ENCODE assay signal across 8 cellular contexts in genomic region chr2:38274286-38275276, GRCh38.
DNase-seq lines count a peak whose midpoint lies in the region; ATAC-seq and TF ChIP-seq lines count a peak whose summit lies in the region.

No MANE protein-coding gene starts in this region.

- H3K4me3 ChIP-seq in right atrium auricular region: no peak overlapping the region

- H3K27me3 Mint-ChIP-seq in activated naive CD8-positive, alpha-beta T cell treated with anti-CD3 and anti-CD28 coated beads for 36 hours: no peaks in the 10 kb centered on the region

- peak; percentile 47 for DNase-seq in DMS153 treated with DMSO at 0.1 percent for 48 hours (lab: John Stamatoyannopoulos, UW; ENCODE audit: unreplicated experiment)
- peak; percentile 71 for DNase-seq in NCI-H526 treated with DMSO at 0.1 percent for 48 hours (lab: John Stamatoyannopoulos, UW)
- peak; percentile 6 for DNase-seq in activated naive CD8-positive, alpha-beta T cell treated with anti-CD3 and anti-CD28 coated beads for 36 hours
- no peak for DNase-seq in right atrium auricular region (ENCODE audit: low spot score)
- DNase-seq in sciatic nerve (ENCODE audit: low spot score): no peak

- no peaks in the 10 kb centered on the region for H3K9me3 Mint-ChIP-seq in activated naive CD8-positive, alpha-beta T cell treated with anti-CD3 and anti-CD28 coated beads for 36 hours

- peak; percentile 58 for ATAC-seq in HG03354 (IDR thresholded peaks at IDR 0.05; ENCODE audit: poor library complexity, severe bottlenecking, unreplicated experiment)
- ATAC-seq in sciatic nerve: peak; percentile 93
- ATAC-seq in HG02678 (IDR thresholded peaks at IDR 0.05; ENCODE audit: unreplicated experiment): no peak
- ATAC-seq in HG03565 (IDR thresholded peaks at IDR 0.05; ENCODE audit: unreplicated experiment): no peak

- no peak overlapping the region for H3K27ac ChIP-seq in right atrium auricular region

- no peak overlapping the region for H3K4me3 Mint-ChIP-seq in activated naive CD8-positive, alpha-beta T cell treated with anti-CD3 and anti-CD28 coated beads for 36 hours

- TF ChIP-seq CTCF in right atrium auricular region (IDR thresholded peaks at IDR 0.05): peak; percentile 37 to 68

- H3K27me3 ChIP-seq in right atrium auricular region: no peaks in the 10 kb centered on the region

- H3K36me3 Mint-ChIP-seq in activated naive CD8-positive, alpha-beta T cell treated with anti-CD3 and anti-CD28 coated beads for 36 hours: no peaks in the 10 kb centered on the region

- H3K9me3 ChIP-seq in right atrium auricular region: no peaks in the 10 kb centered on the region

- H3K27ac Mint-ChIP-seq in activated naive CD8-positive, alpha-beta T cell treated with anti-CD3 and anti-CD28 coated beads for 36 hours: no peak overlapping the region

- no peaks in the 10 kb centered on the region for H3K4me1 ChIP-seq in right atrium auricular region

- H3K36me3 ChIP-seq in right atrium auricular region: no peaks in the 10 kb centered on the region

- H3K4me1 Mint-ChIP-seq in activated naive CD8-positive, alpha-beta T cell treated with anti-CD3 and anti-CD28 coated beads for 36 hours: peaks cover 2% of the 10 kb centered on the region

- intact Hi-C loops in sciatic nerve (cut with DNase I): loop anchor here (10.0 kb wide), 1 partner anchor 290 kb away; no protein-coding TSS in a partner anchor

Comparison
In these comparisons a context has a peak if more than half of its experiments do, and no peak if none do; other contexts are left out.
1. DNase-seq: peak in DMS153 treated with DMSO at 0.1 percent for 48 hours (single experiment), NCI-H526 treated with DMSO at 0.1 percent for 48 hours (single experiment) and activated naive CD8-positive, alpha-beta T cell treated with anti-CD3 and anti-CD28 coated beads for 36 hours (single experiment); none in right atrium auricular region (single experiment) and sciatic nerve (single experiment).
2. ATAC-seq: peak in HG03354 (single experiment) and sciatic nerve (single experiment); none in HG02678 (single experiment) and HG03565 (single experiment).